In the genomic region with DNA sequence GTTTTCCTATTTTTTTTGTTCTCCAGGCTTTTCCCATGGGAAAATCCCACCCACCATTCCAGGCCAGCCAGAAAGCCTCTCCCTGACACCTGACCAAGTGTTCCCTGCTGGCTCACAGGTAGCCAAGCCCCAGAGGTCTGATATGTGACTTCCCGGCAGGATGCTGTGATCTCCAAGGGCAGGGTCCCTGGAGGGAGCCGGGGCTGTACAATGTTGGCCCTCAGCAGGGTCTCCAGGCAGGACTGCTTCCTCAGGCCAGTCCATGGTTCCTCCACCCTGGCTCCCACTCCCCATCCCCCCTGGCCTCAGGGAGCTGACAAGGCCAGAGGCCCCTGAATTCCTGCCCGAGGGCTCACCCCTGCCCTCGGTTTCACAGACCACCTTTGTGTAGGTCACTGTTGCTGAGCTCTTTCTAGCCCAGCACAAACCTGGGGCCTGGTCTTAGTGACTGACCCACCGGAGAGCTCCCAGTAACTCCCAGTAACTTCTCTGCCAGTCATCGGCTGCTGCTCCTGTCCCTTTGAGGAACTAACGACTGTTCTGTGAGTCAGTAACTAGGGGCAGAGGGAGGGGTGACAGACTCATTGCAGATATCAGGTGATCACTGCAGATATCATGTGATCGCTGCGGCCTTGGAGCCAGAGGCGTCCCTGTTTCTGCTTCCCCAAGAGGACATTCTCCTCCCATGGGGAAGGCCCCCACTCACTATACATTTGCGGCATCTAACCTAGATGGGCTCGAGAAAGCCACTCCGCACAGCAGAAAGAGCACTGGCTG, we compare ENCODE assay signal across 1 cellular context.
A peak's percentile ranks its signal among the peaks of the same experiment; 100 is the strongest.
TF ChIP-seq lines count a peak whose summit lies in the region.

No MANE protein-coding gene starts in this region.

TF ChIP-seq in HepG2, 621 proteins besides CTCF, POLR2A, EP300 and RAD21 (continued from another document and continues in another):
- no peak for TF ChIP-seq DR1 (CRISPR knock-in tag; IDR thresholded peaks at IDR 0.05)
- TF ChIP-seq ZNF207 (IDR thresholded peaks at IDR 0.05; ENCODE audit: borderline replicate concordance), result no peak
- peak; percentile 30; the same call in 1 of the 2 replicates for TF ChIP-seq ZNF337 (CRISPR knock-in tag; IDR thresholded peaks at IDR 0.05; ENCODE audit: borderline replicate concordance, low read depth)
- no peak for TF ChIP-seq NFKBIZ (CRISPR knock-in tag; IDR thresholded peaks at IDR 0.05)
- TF ChIP-seq MEIS1 (CRISPR knock-in tag; IDR thresholded peaks at IDR 0.05; ENCODE audit: borderline replicate concordance), result no peak
- TF ChIP-seq, protein P1, sequence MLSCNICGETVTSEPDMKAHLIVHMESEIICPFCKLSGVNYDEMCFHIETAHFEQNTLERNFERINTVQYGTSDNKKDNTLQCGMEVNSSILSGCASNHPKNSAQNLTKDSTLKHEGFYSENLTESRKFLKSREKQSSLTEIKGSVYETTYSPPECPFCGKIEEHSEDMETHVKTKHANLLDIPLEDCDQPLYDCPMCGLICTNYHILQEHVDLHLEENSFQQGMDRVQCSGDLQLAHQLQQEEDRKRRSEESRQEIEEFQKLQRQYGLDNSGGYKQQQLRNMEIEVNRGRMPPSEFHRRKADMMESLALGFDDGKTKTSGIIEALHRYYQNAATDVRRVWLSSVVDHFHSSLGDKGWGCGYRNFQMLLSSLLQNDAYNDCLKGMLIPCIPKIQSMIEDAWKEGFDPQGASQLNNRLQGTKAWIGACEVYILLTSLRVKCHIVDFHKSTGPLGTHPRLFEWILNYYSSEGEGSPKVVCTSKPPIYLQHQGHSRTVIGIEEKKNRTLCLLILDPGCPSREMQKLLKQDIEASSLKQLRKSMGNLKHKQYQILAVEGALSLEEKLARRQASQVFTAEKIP (CRISPR knock-in tag; IDR thresholded peaks at IDR 0.05; ENCODE audit: borderline replicate concordance), result no peak
- TF ChIP-seq ZNF160 (CRISPR knock-in tag; IDR thresholded peaks at IDR 0.05), result no peak
- no peak for TF ChIP-seq CCAR2 (optimal IDR thresholded peaks at IDR 0.05; ENCODE audit: low read depth, low read length)
- TF ChIP-seq, protein P2, sequence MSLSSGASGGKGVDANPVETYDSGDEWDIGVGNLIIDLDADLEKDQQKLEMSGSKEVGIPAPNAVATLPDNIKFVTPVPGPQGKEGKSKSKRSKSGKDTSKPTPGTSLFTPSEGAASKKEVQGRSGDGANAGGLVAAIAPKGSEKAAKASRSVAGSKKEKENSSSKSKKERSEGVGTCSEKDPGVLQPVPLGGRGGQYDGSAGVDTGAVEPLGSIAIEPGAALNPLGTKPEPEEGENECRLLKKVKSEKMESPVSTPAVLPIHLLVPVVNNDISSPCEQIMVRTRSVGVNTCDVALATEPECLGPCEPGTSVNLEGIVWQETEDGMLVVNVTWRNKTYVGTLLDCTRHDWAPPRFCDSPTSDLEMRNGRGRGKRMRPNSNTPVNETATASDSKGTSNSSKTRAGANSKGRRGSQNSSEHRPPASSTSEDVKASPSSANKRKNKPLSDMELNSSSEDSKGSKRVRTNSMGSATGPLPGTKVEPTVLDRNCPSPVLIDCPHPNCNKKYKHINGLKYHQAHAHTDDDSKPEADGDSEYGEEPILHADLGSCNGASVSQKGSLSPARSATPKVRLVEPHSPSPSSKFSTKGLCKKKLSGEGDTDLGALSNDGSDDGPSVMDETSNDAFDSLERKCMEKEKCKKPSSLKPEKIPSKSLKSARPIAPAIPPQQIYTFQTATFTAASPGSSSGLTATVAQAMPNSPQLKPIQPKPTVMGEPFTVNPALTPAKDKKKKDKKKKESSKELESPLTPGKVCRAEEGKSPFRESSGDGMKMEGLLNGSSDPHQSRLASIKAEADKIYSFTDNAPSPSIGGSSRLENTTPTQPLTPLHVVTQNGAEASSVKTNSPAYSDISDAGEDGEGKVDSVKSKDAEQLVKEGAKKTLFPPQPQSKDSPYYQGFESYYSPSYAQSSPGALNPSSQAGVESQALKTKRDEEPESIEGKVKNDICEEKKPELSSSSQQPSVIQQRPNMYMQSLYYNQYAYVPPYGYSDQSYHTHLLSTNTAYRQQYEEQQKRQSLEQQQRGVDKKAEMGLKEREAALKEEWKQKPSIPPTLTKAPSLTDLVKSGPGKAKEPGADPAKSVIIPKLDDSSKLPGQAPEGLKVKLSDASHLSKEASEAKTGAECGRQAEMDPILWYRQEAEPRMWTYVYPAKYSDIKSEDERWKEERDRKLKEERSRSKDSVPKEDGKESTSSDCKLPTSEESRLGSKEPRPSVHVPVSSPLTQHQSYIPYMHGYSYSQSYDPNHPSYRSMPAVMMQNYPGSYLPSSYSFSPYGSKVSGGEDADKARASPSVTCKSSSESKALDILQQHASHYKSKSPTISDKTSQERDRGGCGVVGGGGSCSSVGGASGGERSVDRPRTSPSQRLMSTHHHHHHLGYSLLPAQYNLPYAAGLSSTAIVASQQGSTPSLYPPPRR (CRISPR knock-in tag; IDR thresholded peaks at IDR 0.05; ENCODE audit: borderline replicate concordance), result no peak
- no peak for TF ChIP-seq ZBTB1 (CRISPR knock-in tag; IDR thresholded peaks at IDR 0.05; ENCODE audit: borderline replicate concordance)
- no peak for TF ChIP-seq TEAD2 (CRISPR knock-in tag; IDR thresholded peaks at IDR 0.05)
- TF ChIP-seq ZNF598 (CRISPR knock-in tag; IDR thresholded peaks at IDR 0.05; ENCODE audit: borderline replicate concordance), result peak; percentile 85; the same call in 1 of the 2 replicates
- TF ChIP-seq ZNF382 (CRISPR knock-in tag; IDR thresholded peaks at IDR 0.05; ENCODE audit: borderline replicate concordance), result no peak
- TF ChIP-seq STAT5B (CRISPR knock-in tag; IDR thresholded peaks at IDR 0.05), result no peak
- TF ChIP-seq ZNF746 (CRISPR knock-in tag; IDR thresholded peaks at IDR 0.05), result peak; percentile 50
- TF ChIP-seq SYNCRIP (IDR thresholded peaks at IDR 0.05; ENCODE audit: insufficient read depth, low read depth, low read length), result no peak
- TF ChIP-seq SETDB1 (CRISPR knock-in tag; IDR thresholded peaks at IDR 0.05; ENCODE audit: borderline replicate concordance), result no peak
- TF ChIP-seq ZNF781 (CRISPR knock-in tag; IDR thresholded peaks at IDR 0.05; ENCODE audit: borderline replicate concordance, not compliant biosample characterization), result no peak
- TF ChIP-seq YY1 (IDR thresholded peaks at IDR 0.05; ENCODE audit: insufficient read depth, insufficient replicate concordance, low read depth, low read length), result no peak
- TF ChIP-seq ARHGAP35 (CRISPR knock-in tag; IDR thresholded peaks at IDR 0.05; ENCODE audit: borderline replicate concordance), result no peak
- TF ChIP-seq ZFY (CRISPR knock-in tag; IDR thresholded peaks at IDR 0.05), result peak; percentile 72
- TF ChIP-seq GATAD2A (CRISPR knock-in tag; IDR thresholded peaks at IDR 0.05), result peak; percentile 56
- peak; percentile 18; the same call in 1 of the 2 replicates for TF ChIP-seq MIXL1 (CRISPR knock-in tag; IDR thresholded peaks at IDR 0.05)
- no peak for TF ChIP-seq SMARCE1 (IDR thresholded peaks at IDR 0.05; ENCODE audit: borderline replicate concordance)
- TF ChIP-seq MBNL3 (CRISPR knock-in tag; conservative IDR thresholded peaks at IDR 0.05), result no peak
- TF ChIP-seq ZSCAN25 (CRISPR knock-in tag; IDR thresholded peaks at IDR 0.05), result 0 out of 2 replicates have a peak, but pooled peaks have one; percentile 54
- 0 out of 2 replicates have a peak, but pooled peaks have one; percentile 23 for TF ChIP-seq ZNF652 (CRISPR knock-in tag; IDR thresholded peaks at IDR 0.05; ENCODE audit: borderline replicate concordance, low read depth)
- 0 out of 2 replicates have a peak, but pooled peaks have one; percentile 13 for TF ChIP-seq FOXK1 (CRISPR knock-in tag; IDR thresholded peaks at IDR 0.05; ENCODE audit: borderline replicate concordance, low read depth)
- TF ChIP-seq PHF21A (CRISPR knock-in tag; IDR thresholded peaks at IDR 0.05), result peak; percentile 44; the same call in 1 of the 2 replicates
- TF ChIP-seq IRF2 (CRISPR knock-in tag; IDR thresholded peaks at IDR 0.05), result 0 out of 2 replicates have a peak, but pooled peaks have one; percentile 40
- no peak for TF ChIP-seq JUND (CRISPR knock-in tag; IDR thresholded peaks at IDR 0.05)
- TF ChIP-seq RORA (CRISPR knock-in tag; IDR thresholded peaks at IDR 0.05), result no peak
- TF ChIP-seq ZNF749 (CRISPR knock-in tag; IDR thresholded peaks at IDR 0.05; ENCODE audit: borderline replicate concordance), result no peak
- TF ChIP-seq ZNF629 (CRISPR knock-in tag; conservative IDR thresholded peaks at IDR 0.05), result no peak
- no peak for TF ChIP-seq ZFP1 (CRISPR knock-in tag; IDR thresholded peaks at IDR 0.05)
- no peak for TF ChIP-seq IRX3 (CRISPR knock-in tag; IDR thresholded peaks at IDR 0.05; ENCODE audit: borderline replicate concordance, low read depth)
- TF ChIP-seq KMT2B (CRISPR knock-in tag; IDR thresholded peaks at IDR 0.05), result no peak
- no peak for TF ChIP-seq CHD2 (IDR thresholded peaks at IDR 0.05; ENCODE audit: low read depth, low read length)
- no peak for TF ChIP-seq FOXJ3 (CRISPR knock-in tag; IDR thresholded peaks at IDR 0.05; ENCODE audit: borderline replicate concordance)
- TF ChIP-seq NR2C2 (CRISPR knock-in tag; IDR thresholded peaks at IDR 0.05; ENCODE audit: borderline replicate concordance), result no peak
- TF ChIP-seq PHB2 (IDR thresholded peaks at IDR 0.05; ENCODE audit: partially characterized antibody), result no peak
- TF ChIP-seq FOSL2 (CRISPR knock-in tag; IDR thresholded peaks at IDR 0.05), result peak; percentile 82
- TF ChIP-seq XRCC5 (optimal IDR thresholded peaks at IDR 0.05; ENCODE audit: low read length), result no peak
- no peak for TF ChIP-seq ZNF850 (CRISPR knock-in tag; conservative IDR thresholded peaks at IDR 0.05)
- TF ChIP-seq, protein P3, sequence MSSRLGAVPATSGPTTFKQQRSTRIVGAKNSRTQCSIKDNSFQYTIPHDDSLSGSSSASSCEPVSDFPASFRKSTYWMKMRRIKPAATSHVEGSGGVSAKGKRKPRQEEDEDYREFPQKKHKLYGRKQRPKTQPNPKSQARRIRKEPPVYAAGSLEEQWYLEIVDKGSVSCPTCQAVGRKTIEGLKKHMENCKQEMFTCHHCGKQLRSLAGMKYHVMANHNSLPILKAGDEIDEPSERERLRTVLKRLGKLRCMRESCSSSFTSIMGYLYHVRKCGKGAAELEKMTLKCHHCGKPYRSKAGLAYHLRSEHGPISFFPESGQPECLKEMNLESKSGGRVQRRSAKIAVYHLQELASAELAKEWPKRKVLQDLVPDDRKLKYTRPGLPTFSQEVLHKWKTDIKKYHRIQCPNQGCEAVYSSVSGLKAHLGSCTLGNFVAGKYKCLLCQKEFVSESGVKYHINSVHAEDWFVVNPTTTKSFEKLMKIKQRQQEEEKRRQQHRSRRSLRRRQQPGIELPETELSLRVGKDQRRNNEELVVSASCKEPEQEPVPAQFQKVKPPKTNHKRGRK (CRISPR knock-in tag; IDR thresholded peaks at IDR 0.05), result no peak
- TF ChIP-seq, protein P4, sequence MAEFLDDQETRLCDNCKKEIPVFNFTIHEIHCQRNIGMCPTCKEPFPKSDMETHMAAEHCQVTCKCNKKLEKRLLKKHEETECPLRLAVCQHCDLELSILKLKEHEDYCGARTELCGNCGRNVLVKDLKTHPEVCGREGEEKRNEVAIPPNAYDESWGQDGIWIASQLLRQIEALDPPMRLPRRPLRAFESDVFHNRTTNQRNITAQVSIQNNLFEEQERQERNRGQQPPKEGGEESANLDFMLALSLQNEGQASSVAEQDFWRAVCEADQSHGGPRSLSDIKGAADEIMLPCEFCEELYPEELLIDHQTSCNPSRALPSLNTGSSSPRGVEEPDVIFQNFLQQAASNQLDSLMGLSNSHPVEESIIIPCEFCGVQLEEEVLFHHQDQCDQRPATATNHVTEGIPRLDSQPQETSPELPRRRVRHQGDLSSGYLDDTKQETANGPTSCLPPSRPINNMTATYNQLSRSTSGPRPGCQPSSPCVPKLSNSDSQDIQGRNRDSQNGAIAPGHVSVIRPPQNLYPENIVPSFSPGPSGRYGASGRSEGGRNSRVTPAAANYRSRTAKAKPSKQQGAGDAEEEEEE (CRISPR knock-in tag; IDR thresholded peaks at IDR 0.05; ENCODE audit: borderline replicate concordance), result no peak
- TF ChIP-seq, protein P5, sequence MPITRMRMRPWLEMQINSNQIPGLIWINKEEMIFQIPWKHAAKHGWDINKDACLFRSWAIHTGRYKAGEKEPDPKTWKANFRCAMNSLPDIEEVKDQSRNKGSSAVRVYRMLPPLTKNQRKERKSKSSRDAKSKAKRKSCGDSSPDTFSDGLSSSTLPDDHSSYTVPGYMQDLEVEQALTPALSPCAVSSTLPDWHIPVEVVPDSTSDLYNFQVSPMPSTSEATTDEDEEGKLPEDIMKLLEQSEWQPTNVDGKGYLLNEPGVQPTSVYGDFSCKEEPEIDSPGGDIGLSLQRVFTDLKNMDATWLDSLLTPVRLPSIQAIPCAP (CRISPR knock-in tag; IDR thresholded peaks at IDR 0.05; ENCODE audit: low read depth), result no peak
- TF ChIP-seq IKZF4 (CRISPR knock-in tag; IDR thresholded peaks at IDR 0.05; ENCODE audit: borderline replicate concordance, low read depth, not compliant biosample characterization), result no peak
- no peak; the same call in 1 of the 2 replicates for TF ChIP-seq ZNF441 (CRISPR knock-in tag; IDR thresholded peaks at IDR 0.05; ENCODE audit: borderline replicate concordance)
- peak; percentile 61 for TF ChIP-seq THAP11 (CRISPR knock-in tag; IDR thresholded peaks at IDR 0.05)
- TF ChIP-seq, protein P6, sequence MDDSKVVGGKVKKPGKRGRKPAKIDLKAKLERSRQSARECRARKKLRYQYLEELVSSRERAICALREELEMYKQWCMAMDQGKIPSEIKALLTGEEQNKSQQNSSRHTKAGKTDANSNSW (CRISPR knock-in tag; IDR thresholded peaks at IDR 0.05; ENCODE audit: borderline replicate concordance), result no peak
- no peak for TF ChIP-seq ZNF607 (CRISPR knock-in tag; IDR thresholded peaks at IDR 0.05; ENCODE audit: borderline replicate concordance)
- peak; percentile 40 for TF ChIP-seq ASH2L (IDR thresholded peaks at IDR 0.05; ENCODE audit: insufficient read length, low read depth, low read length)
- TF ChIP-seq SRF (IDR thresholded peaks at IDR 0.05; ENCODE audit: low read depth, low read length), result no peak
- no peak for TF ChIP-seq ZSCAN29 (CRISPR knock-in tag; conservative IDR thresholded peaks at IDR 0.05)
- TF ChIP-seq, protein P7, sequence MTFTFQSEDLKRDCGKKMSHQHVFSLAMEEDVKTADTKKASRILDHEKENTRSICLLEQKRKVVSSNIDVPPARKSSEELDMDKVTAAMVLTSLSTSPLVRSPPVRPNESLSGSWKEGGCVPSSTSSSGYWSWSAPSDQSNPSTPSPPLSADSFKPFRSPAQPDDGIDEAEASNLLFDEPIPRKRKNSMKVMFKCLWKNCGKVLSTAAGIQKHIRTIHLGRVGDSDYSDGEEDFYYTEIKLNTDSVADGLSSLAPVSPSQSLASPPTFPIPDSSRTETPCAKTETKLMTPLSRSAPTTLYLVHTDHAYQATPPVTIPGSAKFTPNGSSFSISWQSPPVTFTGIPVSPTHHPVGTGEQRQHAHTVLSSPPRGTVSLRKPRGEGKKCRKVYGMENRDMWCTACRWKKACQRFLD (CRISPR knock-in tag; IDR thresholded peaks at IDR 0.05; ENCODE audit: borderline replicate concordance), result no peak
- TF ChIP-seq ZNF253 (CRISPR knock-in tag; IDR thresholded peaks at IDR 0.05; ENCODE audit: borderline replicate concordance), result no peak
- TF ChIP-seq ZNF761 (CRISPR knock-in tag; conservative IDR thresholded peaks at IDR 0.05), result 0 out of 2 replicates have a peak, but pooled peaks have one; percentile 4
